Comparison of ENCODE assay signal across 2 cellular contexts in genomic region chr1:115997921-115998320, GRCh38. TPM values are rescaled to one million over a fixed set of nuclear protein-coding genes. Genes with fewer than 3 reads are reported as not detected.
"Had no signal": no experiment of that assay in that cellular context is flagged by ENCODE, and none has a peak within 500 bp of the region (broad histone marks: within the 10 kb centered on the region; RNA-seq: fewer than 3 reads in every experiment).

No MANE protein-coding gene starts in this region.

RNA-seq across cellular contexts. Expression of gene SLC22A15, which starts 21.6 kb away (rescaled TPM):
- total RNA-seq: lung microvascular endothelial cell had no signal
- polyA plus RNA-seq: naive thymus-derived CD8-positive, alpha-beta T cell had no signal
